ENCODE assay signal across 14 cellular contexts in genomic region chr11:65810046-65810868, GRCh38. TPM values are rescaled to one million over a fixed set of nuclear protein-coding genes. Genes with fewer than 3 reads are reported as not detected.
A peak's percentile ranks its signal among the peaks of the same experiment; 100 is the strongest.
DNase-seq lines count a peak whose midpoint lies in the region; ATAC-seq, FAIRE-seq and TF ChIP-seq lines count a peak whose summit lies in the region.
"Had no signal": no experiment of that assay in that cellular context is flagged by ENCODE, and none has a peak within 500 bp of the region (broad histone marks: within the 10 kb centered on the region; RNA-seq: fewer than 3 reads in every experiment).

No MANE protein-coding gene starts in this region.

- no peaks in the 10 kb centered on the region for H3K36me3 Mint-ChIP-seq in activated CD4-positive, alpha-beta T cell treated with anti-CD3 and anti-CD28 coated beads for 36 hours (ENCODE audit: low read depth)
- H3K36me3 Mint-ChIP-seq in activated T-helper 1 cell treated with anti-CD3 and anti-CD28 coated beads, Interleukin-12 subunit alpha, Interleukin-12 subunit beta, Interleukin-2, Interleukin-4 antibody, amounts not matched to agents 30 ng/mL and 10 ng/mL and 1 ng/mL, durations not matched to agents 14 hours and 24 hours and 36 hours (ENCODE audit: low read depth): no peaks in the 10 kb centered on the region

- peak; percentile 86 for ATAC-seq in activated CD4-positive, alpha-beta T cell treated with anti-CD3 and anti-CD28 coated beads for 36 hours
- ATAC-seq in gastrocnemius medialis (peak; percentile 56 to 87), GM21717 (IDR thresholded peaks at IDR 0.05; ENCODE audit: unreplicated experiment) (no peak)

- H3K4me3 ChIP-seq in bronchial epithelial cell (ENCODE audit: low read depth, low read length): no peak overlapping the region
- no peak overlapping the region for H3K4me3 ChIP-seq in gastrocnemius medialis
- H3K4me3 ChIP-seq in foreskin fibroblast (ENCODE audit: low read depth in 1 of 2, low read length in 2 of 2): no peak overlapping the region
- H3K4me3 ChIP-seq: skin epidermis had no signal

- no peak for TF ChIP-seq CTCF in bronchial epithelial cell (IDR thresholded peaks at IDR 0.05; ENCODE audit: insufficient read depth, low read length, severe bottlenecking)
- TF ChIP-seq CTCF in gastrocnemius medialis (IDR thresholded peaks at IDR 0.05 in 4 of 5, conservative IDR thresholded peaks at IDR 0.05 in 1 of 5): no peak
- TF ChIP-seq CTCF in foreskin fibroblast (IDR thresholded peaks at IDR 0.05; ENCODE audit: low read depth, low read length): no peak

- CTCF ChIA-PET in activated CD4-positive, alpha-beta T cell treated with anti-CD3 and anti-CD28 coated beads for 36 hours (lab: Charles Lee): interaction anchor here (0.8 kb wide), 1 partner anchor 23 kb away, joined by 3 read pairs; the partner anchor contains the start of gene SNX32

- H3K27ac ChIP-seq in gastrocnemius medialis: no peak overlapping the region
- H3K27ac ChIP-seq: HL-60, skin epidermis had no signal

- intact Hi-C loops in activated CD4-positive, alpha-beta T cell treated with anti-CD3 and anti-CD28 coated beads for 36 hours (cut with DNase I, micrococcal nuclease): loop anchor here in 1 of 2 experiments (10.0 kb wide), 1 partner anchor 45 kb away; no protein-coding TSS in a partner anchor
- intact Hi-C loops in gastrocnemius medialis (cut with DNase I; ENCODE audit: low total_unique reads): no loop called here
- intact Hi-C loops in activated T-helper 1 cell treated with anti-CD3 and anti-CD28 coated beads, Interleukin-12 subunit alpha, Interleukin-12 subunit beta, Interleukin-2, Interleukin-4 antibody, amounts not matched to agents 30 ng/mL and 10 ng/mL and 1 ng/mL, durations not matched to agents 14 hours and 24 hours and 36 hours (cut with micrococcal nuclease): loop anchor here (10.0 kb wide), 1 partner anchor 45 kb away; no protein-coding TSS in a partner anchor

- H3K4me1 ChIP-seq in gastrocnemius medialis: no peaks in the 10 kb centered on the region

- TF ChIP-seq POLR2A in gastrocnemius medialis (IDR thresholded peaks at IDR 0.05): no peak

- H3K4me3 Mint-ChIP-seq in activated CD4-positive, alpha-beta T cell treated with anti-CD3 and anti-CD28 coated beads for 36 hours: no peak overlapping the region
- no peak overlapping the region for H3K4me3 Mint-ChIP-seq in activated T-helper 1 cell treated with anti-CD3 and anti-CD28 coated beads, Interleukin-12 subunit alpha, Interleukin-12 subunit beta, Interleukin-2, Interleukin-4 antibody, amounts not matched to agents 30 ng/mL and 10 ng/mL and 1 ng/mL, durations not matched to agents 14 hours and 24 hours and 36 hours
- H3K4me3 Mint-ChIP-seq: neural crest cell; T-helper 2 cell treated with Interferon-gamma antibody and Interleukin-4, amounts not matched to agents 5 μg/mL and 100 μg/mL, for 36 hours had no signal

- POLR2A ChIA-PET in activated CD4-positive, alpha-beta T cell treated with anti-CD3 and anti-CD28 coated beads for 36 hours (lab: Charles Lee): no interaction called here

- H3K36me3 ChIP-seq in bronchial epithelial cell (ENCODE audit: control insufficient read depth, insufficient read depth, low read length): no peaks in the 10 kb centered on the region
- no peaks in the 10 kb centered on the region for H3K36me3 ChIP-seq in gastrocnemius medialis

- no peaks in the 10 kb centered on the region for H3K9me3 Mint-ChIP-seq in activated CD4-positive, alpha-beta T cell treated with anti-CD3 and anti-CD28 coated beads for 36 hours (ENCODE audit: low read depth)
- no peaks in the 10 kb centered on the region for H3K9me3 Mint-ChIP-seq in activated T-helper 1 cell treated with anti-CD3 and anti-CD28 coated beads, Interleukin-12 subunit alpha, Interleukin-12 subunit beta, Interleukin-2, Interleukin-4 antibody, amounts not matched to agents 30 ng/mL and 10 ng/mL and 1 ng/mL, durations not matched to agents 14 hours and 24 hours and 36 hours
- H3K9me3 Mint-ChIP-seq: neural crest cell; T-helper 2 cell treated with Interferon-gamma antibody and Interleukin-4, amounts not matched to agents 5 μg/mL and 100 μg/mL, for 36 hours had no signal

- peak; percentile 92 for FAIRE-seq in bronchial epithelial cell (lab: Jason Lieb, UNC)
- FAIRE-seq: keratinocyte had no signal

- in situ Hi-C loops in gastrocnemius medialis (cut with MboI; ENCODE audit: low sequenced_read_pairs in 4 of 4): no loop called here

- DNase-seq in activated CD4-positive, alpha-beta T cell treated with anti-CD3 and anti-CD28 coated beads for 36 hours: no peak
- no peak for DNase-seq in activated CD4-positive, alpha-beta T cell treated with anti-CD3 and anti-CD28 coated beads for 1 hour
- DNase-seq in NAMALWA (ENCODE audit: low spot score) (peak; percentile 28), bronchial epithelial cell (ENCODE audit: low read depth) (no peak), gastrocnemius medialis (no peak), foreskin fibroblast (no peak)
- DNase-seq in activated T-helper 1 cell treated with anti-CD3 and anti-CD28 coated beads, Interleukin-12 subunit alpha, Interleukin-12 subunit beta, Interleukin-2, Interleukin-4 antibody, amounts not matched to agents 30 ng/mL and 10 ng/mL and 1 ng/mL, durations not matched to agents 14 hours and 24 hours and 36 hours (ENCODE audit: low spot score): no peak
- DNase-seq: foreskin melanocyte had no signal

- H3K27me3 ChIP-seq in bronchial epithelial cell (ENCODE audit: control insufficient read depth, insufficient read depth, low read length) (peaks cover 13% of the 10 kb centered on the region), gastrocnemius medialis (peaks cover 22 to 42% (median 34%) of the 10 kb centered on the region in 3 donors)

- no peaks in the 10 kb centered on the region for H3K4me1 Mint-ChIP-seq in activated CD4-positive, alpha-beta T cell treated with anti-CD3 and anti-CD28 coated beads for 36 hours
- H3K4me1 Mint-ChIP-seq in activated T-helper 1 cell treated with anti-CD3 and anti-CD28 coated beads, Interleukin-12 subunit alpha, Interleukin-12 subunit beta, Interleukin-2, Interleukin-4 antibody, amounts not matched to agents 30 ng/mL and 10 ng/mL and 1 ng/mL, durations not matched to agents 14 hours and 24 hours and 36 hours (ENCODE audit: low read depth): no peaks in the 10 kb centered on the region

- H3K27ac Mint-ChIP-seq in activated CD4-positive, alpha-beta T cell treated with anti-CD3 and anti-CD28 coated beads for 36 hours: no peak overlapping the region
- no peak overlapping the region for H3K27ac Mint-ChIP-seq in activated T-helper 1 cell treated with anti-CD3 and anti-CD28 coated beads, Interleukin-12 subunit alpha, Interleukin-12 subunit beta, Interleukin-2, Interleukin-4 antibody, amounts not matched to agents 30 ng/mL and 10 ng/mL and 1 ng/mL, durations not matched to agents 14 hours and 24 hours and 36 hours
- H3K27ac Mint-ChIP-seq: T-helper 2 cell treated with Interferon-gamma antibody and Interleukin-4, amounts not matched to agents 5 μg/mL and 100 μg/mL, for 36 hours had no signal

- H3K9me3 ChIP-seq in gastrocnemius medialis: no peaks in the 10 kb centered on the region

- H3K27me3 Mint-ChIP-seq in activated CD4-positive, alpha-beta T cell treated with anti-CD3 and anti-CD28 coated beads for 36 hours: peaks cover 4% of the 10 kb centered on the region
- peaks cover 27% of the 10 kb centered on the region for H3K27me3 Mint-ChIP-seq in activated T-helper 1 cell treated with anti-CD3 and anti-CD28 coated beads, Interleukin-12 subunit alpha, Interleukin-12 subunit beta, Interleukin-2, Interleukin-4 antibody, amounts not matched to agents 30 ng/mL and 10 ng/mL and 1 ng/mL, durations not matched to agents 14 hours and 24 hours and 36 hours (ENCODE audit: insufficient read depth)

RNA-seq across cellular contexts. Expression of gene OVOL1, which starts 23.4 kb away (rescaled TPM):
- total RNA-seq in activated CD4-positive, alpha-beta T cell treated with anti-CD3 and anti-CD28 coated beads for 36 hours: under 1 TPM; 0.09 to 0.19 TPM
- 6.3 and 17.8 TPM in 2 replicates for total RNA-seq in bronchial epithelial cell
- total RNA-seq in gastrocnemius medialis: under 1 TPM in 1 of 4 donors, not detected in 3; 0.15 TPM
- total RNA-seq in activated T-helper 1 cell treated with anti-CD3 and anti-CD28 coated beads, Interleukin-12 subunit alpha, Interleukin-12 subunit beta, Interleukin-2, Interleukin-4 antibody, amounts not matched to agents 30 ng/mL and 10 ng/mL and 1 ng/mL, durations not matched to agents 14 hours and 24 hours and 36 hours: 0.10 and 0.36 TPM in 2 replicates
- total RNA-seq: neural crest cell had no signal

RNA-seq across cellular contexts. Expression of gene SNX32, which starts 23.5 kb away (rescaled TPM):
- total RNA-seq in activated CD4-positive, alpha-beta T cell treated with anti-CD3 and anti-CD28 coated beads for 36 hours: 1 to 10 TPM; 2.9 to 3.0 TPM
- total RNA-seq in bronchial epithelial cell (under 0.01 TPM in 1 of 2 replicates, not detected in the other), gastrocnemius medialis (under 1 TPM in 1 of 4 donors, not detected in 3; 0.11 TPM)
- 1.6 and 1.9 TPM in 2 replicates for total RNA-seq in activated T-helper 1 cell treated with anti-CD3 and anti-CD28 coated beads, Interleukin-12 subunit alpha, Interleukin-12 subunit beta, Interleukin-2, Interleukin-4 antibody, amounts not matched to agents 30 ng/mL and 10 ng/mL and 1 ng/mL, durations not matched to agents 14 hours and 24 hours and 36 hours

RNA-seq across cellular contexts. Expression of gene AP5B1, which starts 29.5 kb away (rescaled TPM):
- total RNA-seq in activated CD4-positive, alpha-beta T cell treated with anti-CD3 and anti-CD28 coated beads for 36 hours: 10 to 100 TPM; 11.7 to 14.4 TPM
- total RNA-seq in bronchial epithelial cell (6.1 and 8.4 TPM in 2 replicates), gastrocnemius medialis (10 to 100 TPM; 20.3 to 42.5 (median 29.7) TPM)
- total RNA-seq in activated T-helper 1 cell treated with anti-CD3 and anti-CD28 coated beads, Interleukin-12 subunit alpha, Interleukin-12 subunit beta, Interleukin-2, Interleukin-4 antibody, amounts not matched to agents 30 ng/mL and 10 ng/mL and 1 ng/mL, durations not matched to agents 14 hours and 24 hours and 36 hours: 17.4 and 19.2 TPM in 2 replicates

RNA-seq across cellular contexts. Expression of gene CFL1, which starts 47.7 kb away (rescaled TPM):
- total RNA-seq in activated CD4-positive, alpha-beta T cell treated with anti-CD3 and anti-CD28 coated beads for 36 hours: 1,000 to 10,000 TPM in 1 of 2 experiments, 100 to 1,000 TPM in 1; 888 to 1,074 TPM
- total RNA-seq in bronchial epithelial cell (764 and 971 TPM in 2 replicates), gastrocnemius medialis (100 to 1,000 TPM; 153 to 371 (median 251) TPM)
- total RNA-seq in activated T-helper 1 cell treated with anti-CD3 and anti-CD28 coated beads, Interleukin-12 subunit alpha, Interleukin-12 subunit beta, Interleukin-2, Interleukin-4 antibody, amounts not matched to agents 30 ng/mL and 10 ng/mL and 1 ng/mL, durations not matched to agents 14 hours and 24 hours and 36 hours: 1,020 and 1,061 TPM in 2 replicates

RNA-seq across cellular contexts. Expression of gene MUS81, which starts 50.0 kb away (rescaled TPM):
- total RNA-seq in activated CD4-positive, alpha-beta T cell treated with anti-CD3 and anti-CD28 coated beads for 36 hours: 10 to 100 TPM; 59.2 to 67.8 TPM
- total RNA-seq in bronchial epithelial cell (58.4 and 63.8 TPM in 2 replicates), gastrocnemius medialis (10 to 100 TPM; 26.4 to 44.9 (median 34.8) TPM)
- total RNA-seq in activated T-helper 1 cell treated with anti-CD3 and anti-CD28 coated beads, Interleukin-12 subunit alpha, Interleukin-12 subunit beta, Interleukin-2, Interleukin-4 antibody, amounts not matched to agents 30 ng/mL and 10 ng/mL and 1 ng/mL, durations not matched to agents 14 hours and 24 hours and 36 hours: 77.7 and 79.6 TPM in 2 replicates
